In the genomic region with DNA sequence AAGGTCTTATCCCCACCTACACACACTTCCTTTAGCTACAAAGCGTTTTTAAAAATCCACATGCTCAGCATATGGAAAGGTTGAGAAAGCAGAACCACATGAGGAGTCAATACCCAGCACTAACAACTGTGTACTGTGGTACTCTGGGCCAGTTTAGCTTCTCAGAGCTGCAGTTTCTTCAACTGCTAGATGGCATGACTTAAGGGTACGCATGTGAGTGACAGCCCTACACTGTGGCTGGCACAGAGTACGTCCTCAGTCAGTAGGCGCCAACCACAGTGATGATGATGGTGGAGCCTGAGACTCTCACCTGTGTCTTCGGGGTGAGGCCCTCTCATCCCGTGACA, we compare ENCODE assay signal across 9 cellular contexts. TPM values are rescaled to one million over a fixed set of nuclear protein-coding genes. Genes with fewer than 3 reads are reported as not detected.
DNase-seq lines count a peak whose midpoint lies in the region; ATAC-seq and TF ChIP-seq lines count a peak whose summit lies in the region.
"Had no signal": no experiment of that assay in that cellular context is flagged by ENCODE, and none has a peak within 500 bp of the region (broad histone marks: within the 10 kb centered on the region; RNA-seq: fewer than 3 reads in every experiment).

No MANE protein-coding gene starts in this region.

- H3K9me3 ChIP-seq in esophagus squamous epithelium, result no peaks in the 10 kb centered on the region
- H3K9me3 ChIP-seq in skeletal muscle tissue (ENCODE audit: control insufficient read depth in 3 of 3, low read length in 3 of 3), result no peaks in the 10 kb centered on the region
- H3K9me3 ChIP-seq in WERI-Rb-1 (ENCODE audit: severe bottlenecking), result no peaks in the 10 kb centered on the region

- no peaks in the 10 kb centered on the region for H3K36me3 Mint-ChIP-seq in HFFc6 (ENCODE audit: low read depth)
- peaks cover 48% of the 10 kb centered on the region for H3K36me3 Mint-ChIP-seq in activated CD8-positive, alpha-beta T cell treated with anti-CD3 and anti-CD28 coated beads, Interleukin-2, amount 10 ng/mL, durations not matched to agents 7 days and 5 days (ENCODE audit: low read depth)

- H3K27me3 ChIP-seq in esophagus squamous epithelium, result no peaks in the 10 kb centered on the region
- no peaks in the 10 kb centered on the region for H3K27me3 ChIP-seq in skeletal muscle tissue (ENCODE audit: control insufficient read depth in 3 of 3, insufficient read depth in 3 of 3, low read length in 3 of 3)
- H3K27me3 ChIP-seq in WERI-Rb-1 (ENCODE audit: insufficient read depth, low read depth, severe bottlenecking), result no peaks in the 10 kb centered on the region

- POLR2A ChIA-PET in activated CD8-positive, alpha-beta T cell treated with anti-CD3 and anti-CD28 coated beads, Interleukin-2, amount 10 ng/mL, durations not matched to agents 7 days and 5 days (lab: Charles Lee), result interaction anchor here (0.6 to 1.8 kb wide), 7 partner anchors 11 to 284 kb away, joined by 3 to 10 read pairs (median 4); no protein-coding TSS in a partner anchor

- no peak for TF ChIP-seq POLR2A in esophagus squamous epithelium (IDR thresholded peaks at IDR 0.05)

- H3K36me3 ChIP-seq in esophagus squamous epithelium (peaks cover 0 to 30% (median 0%) of the 10 kb centered on the region in 3 donors), skeletal muscle tissue (ENCODE audit: control insufficient read depth in 3 of 3, insufficient read depth in 3 of 3, low read length in 3 of 3) (no peaks in the 10 kb centered on the region), WERI-Rb-1 (peaks cover 11% of the 10 kb centered on the region)

- H3K4me3 Mint-ChIP-seq in HFFc6, result no peak overlapping the region
- H3K4me3 Mint-ChIP-seq in activated CD8-positive, alpha-beta T cell treated with anti-CD3 and anti-CD28 coated beads, Interleukin-2, amount 10 ng/mL, durations not matched to agents 7 days and 5 days, result no peak overlapping the region

- H3K9me3 Mint-ChIP-seq in HFFc6, result no peaks in the 10 kb centered on the region
- H3K9me3 Mint-ChIP-seq in activated CD8-positive, alpha-beta T cell treated with anti-CD3 and anti-CD28 coated beads, Interleukin-2, amount 10 ng/mL, durations not matched to agents 7 days and 5 days (ENCODE audit: insufficient read depth), result no peaks in the 10 kb centered on the region

- peaks cover 61% of the 10 kb centered on the region for H3K4me1 Mint-ChIP-seq in HFFc6 (ENCODE audit: low read depth)
- peaks cover 82% of the 10 kb centered on the region for H3K4me1 Mint-ChIP-seq in activated CD8-positive, alpha-beta T cell treated with anti-CD3 and anti-CD28 coated beads, Interleukin-2, amount 10 ng/mL, durations not matched to agents 7 days and 5 days (ENCODE audit: low read depth)

- CTCF ChIA-PET in activated CD8-positive, alpha-beta T cell treated with anti-CD3 and anti-CD28 coated beads, Interleukin-2, amount 10 ng/mL, durations not matched to agents 7 days and 5 days (lab: Charles Lee), result interaction anchor here (0.9 to 1.6 kb wide), 8 partner anchors 8 to 32 kb away, joined by 3 to 12 read pairs (median 4); a partner anchor contains a TSS

- DNase-seq in HFFc6, result no peak
- no peak for DNase-seq in activated CD8-positive, alpha-beta T cell treated with anti-CD3 and anti-CD28 coated beads, Interleukin-2, amount 10 ng/mL, durations not matched to agents 7 days and 5 days
- DNase-seq in esophagus squamous epithelium (lab: John Stamatoyannopoulos, UW), result no peak
- no peak for DNase-seq in islet precursor cell
- DNase-seq in NCI-H1417 treated with DMSO at 0.1 percent for 48 hours (lab: John Stamatoyannopoulos, UW), result no peak
- no peak for DNase-seq in WERI-Rb-1
- DNase-seq in HT-29 (ENCODE audit: low spot score), result no peak
- DNase-seq: SHP77 treated with DMSO at 0.1 percent for 48 hours had no signal

- H3K27me3 Mint-ChIP-seq in HFFc6 (ENCODE audit: insufficient read depth), result no peaks in the 10 kb centered on the region; the same call in 1 of the 2 replicates
- no peaks in the 10 kb centered on the region for H3K27me3 Mint-ChIP-seq in activated CD8-positive, alpha-beta T cell treated with anti-CD3 and anti-CD28 coated beads, Interleukin-2, amount 10 ng/mL, durations not matched to agents 7 days and 5 days (ENCODE audit: low read depth)

- peak overlapping the region in 2 of 3 donors; percentile 45 to 59 for H3K9ac ChIP-seq in skeletal muscle tissue (ENCODE audit: low read depth in 1 of 3, low read length in 3 of 3)

- WGBS in esophagus squamous epithelium, 2 donors, result 55 to 57% methylated on average over 5 to 6 of the region's 6 CpGs

- H3K4me1 ChIP-seq in esophagus squamous epithelium (peaks cover 31 to 75% (median 60%) of the 10 kb centered on the region in 3 donors), skeletal muscle tissue (ENCODE audit: control insufficient read depth in 3 of 3, insufficient read depth in 3 of 3, low read length in 3 of 3) (peaks cover 52 to 71% (median 67%) of the 10 kb centered on the region in 3 donors)

- H3K27ac ChIP-seq in esophagus squamous epithelium (peak overlapping the region; percentile 64 to 84 (median 80)), skeletal muscle tissue (ENCODE audit: low read depth, low read length) (peak overlapping the region; percentile 60), WERI-Rb-1 (no peak overlapping the region)

- ATAC-seq in activated CD8-positive, alpha-beta T cell treated with anti-CD3 and anti-CD28 coated beads, Interleukin-2, amount 10 ng/mL, durations not matched to agents 7 days and 5 days, result peak; percentile 57

- H3K4me3 ChIP-seq in esophagus squamous epithelium, result no peak overlapping the region
- peak overlapping the region in 1 of 3 donors; percentile 10 for H3K4me3 ChIP-seq in skeletal muscle tissue (ENCODE audit: low read length in 3 of 3)
- no peak overlapping the region for H3K4me3 ChIP-seq in WERI-Rb-1 (ENCODE audit: low read depth, low read length)

- TF ChIP-seq CTCF in HFFc6 (IDR thresholded peaks at IDR 0.05) (no peak), esophagus squamous epithelium (IDR thresholded peaks at IDR 0.05) (no peak), WERI-Rb-1 (IDR thresholded peaks at IDR 0.05; ENCODE audit: low read depth, low read length) (no peak)

- intact Hi-C loops in esophagus squamous epithelium (cut with DNase I), result no loop called here

- H3K27ac Mint-ChIP-seq in HFFc6, result peak overlapping the region; percentile 70
- H3K27ac Mint-ChIP-seq in activated CD8-positive, alpha-beta T cell treated with anti-CD3 and anti-CD28 coated beads, Interleukin-2, amount 10 ng/mL, durations not matched to agents 7 days and 5 days, result peak overlapping the region; percentile 83

RNA-seq across cellular contexts. Expression of a gene that starts 17.4 kb away (rescaled TPM):
- 10 to 100 TPM; 21.3 to 27.9 (median 27.2) TPM for total RNA-seq in HFFc6 (2021; fragmentation: NEBNext Ultra II Directional; extraction: Animal tissue kit (Norgen Biotek cat#: 25700))
- total RNA-seq in activated CD8-positive, alpha-beta T cell treated with anti-CD3 and anti-CD28 coated beads, Interleukin-2, amount 10 ng/mL, durations not matched to agents 7 days and 5 days, result 10 to 100 TPM; 59.4 to 62.2 TPM
- total RNA-seq in esophagus squamous epithelium, result 10 to 100 TPM; 55.5 to 87.5 (median 67.5) TPM
- 27.1 TPM for total RNA-seq in skeletal muscle tissue
- total RNA-seq in HT-29 (2014; rRNA removed; shearing (Covaris generic)), result 38.2 and 39.4 TPM in 2 replicates

RNA-seq across cellular contexts. Expression of a gene that starts 20.3 kb away (rescaled TPM):
- total RNA-seq in HFFc6 (2021; fragmentation: NEBNext Ultra II Directional; extraction: Animal tissue kit (Norgen Biotek cat#: 25700)), result 1 to 10 TPM; 5.3 to 7.6 (median 5.8) TPM
- total RNA-seq in activated CD8-positive, alpha-beta T cell treated with anti-CD3 and anti-CD28 coated beads, Interleukin-2, amount 10 ng/mL, durations not matched to agents 7 days and 5 days, result 100 to 1,000 TPM; 206 to 212 TPM
- 100 to 1,000 TPM; 128 to 297 (median 185) TPM for total RNA-seq in esophagus squamous epithelium
- total RNA-seq in skeletal muscle tissue, result 5.2 TPM
- 154 and 168 TPM in 2 replicates for total RNA-seq in HT-29 (2014; rRNA removed; shearing (Covaris generic))

Comparison
In these comparisons a context has a peak if more than half of its experiments do, and no peak if none do; other contexts are left out.
1. RNA of a gene that starts 20.3 kb away (total RNA-seq): 128 to 297 TPM in esophagus squamous epithelium, 206 to 212 TPM in activated CD8-positive, alpha-beta T cell treated with anti-CD3 and anti-CD28 coated beads, Interleukin-2, amount 10 ng/mL, durations not matched to agents 7 days and 5 days and 154 to 168 TPM in HT-29; 5.3 to 7.6 TPM in HFFc6 and 5.2 TPM in skeletal muscle tissue (single experiment); every median in the first group is over 10 times any median in the second.